ENCODE assay signal across 8 cellular contexts in the genomic region with DNA sequence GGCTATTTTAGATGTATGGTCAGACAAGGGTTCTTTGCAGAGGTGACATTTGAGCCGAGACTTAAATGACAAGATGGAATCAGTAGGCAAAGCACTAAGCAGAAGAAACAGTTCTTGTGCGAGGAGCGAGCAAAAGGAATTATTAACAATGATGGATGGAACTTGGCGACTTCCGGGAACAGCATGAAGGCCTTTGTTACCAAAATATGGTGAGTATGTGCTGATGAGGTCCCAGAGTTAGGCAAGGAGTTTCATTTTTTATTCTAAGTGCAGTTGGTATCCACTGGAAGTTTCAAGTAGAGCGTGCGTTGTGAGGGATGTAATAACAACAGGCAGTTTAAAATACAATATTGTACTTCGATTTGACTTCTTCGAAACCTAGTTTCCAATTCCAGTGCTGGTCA. TPM values are rescaled to one million over a fixed set of nuclear protein-coding genes. Genes with fewer than 3 reads are reported as not detected.
A peak's percentile ranks its signal among the peaks of the same experiment; 100 is the strongest.
DNase-seq lines count a peak whose midpoint lies in the region; ATAC-seq and TF ChIP-seq lines count a peak whose summit lies in the region.

No MANE protein-coding gene starts in this region.

- H3K36me3 ChIP-seq in ES-I3 (ENCODE audit: insufficient read depth, low read length) (no peaks in the 10 kb centered on the region), kidney epithelial cell (ENCODE audit: control insufficient read depth, insufficient read depth, low read length) (no peaks in the 10 kb centered on the region), suprapubic skin (no peaks in the 10 kb centered on the region)

- H3K9ac ChIP-seq in ES-I3 (ENCODE audit: low read depth, low read length), result peak overlapping the region; percentile 71

- no peak for TF ChIP-seq CTCF in kidney epithelial cell (IDR thresholded peaks at IDR 0.05; ENCODE audit: insufficient read depth, low read length, poor library complexity, severe bottlenecking)
- no peak for TF ChIP-seq CTCF in suprapubic skin (IDR thresholded peaks at IDR 0.05)

- H3K4me3 Mint-ChIP-seq in IgD-negative memory B cell, result peak overlapping the region; percentile 91 to 94 (median 94)
- peak overlapping the region; percentile 85 for H3K4me3 Mint-ChIP-seq in activated naive CD8-positive, alpha-beta T cell treated with anti-CD3 and anti-CD28 coated beads, Interleukin-2, amount 50 U/mL, for 24 hours

- H3K4me3 ChIP-seq in kidney epithelial cell (ENCODE audit: low read depth, low read length) (peak overlapping the region; percentile 86), suprapubic skin (peak overlapping the region; percentile 94)

- TF ChIP-seq POLR2A in suprapubic skin (IDR thresholded peaks at IDR 0.05), result no peak

- no peaks in the 10 kb centered on the region for H3K27me3 ChIP-seq in kidney epithelial cell (ENCODE audit: control insufficient read depth, insufficient read depth, low read length)
- H3K27me3 ChIP-seq in suprapubic skin, result no peaks in the 10 kb centered on the region

- H3K27ac ChIP-seq in suprapubic skin, result peak overlapping the region; percentile 94

- no peak for TF ChIP-seq EP300 in suprapubic skin (IDR thresholded peaks at IDR 0.05)

- no peaks in the 10 kb centered on the region for H3K9me3 Mint-ChIP-seq in IgD-negative memory B cell
- no peaks in the 10 kb centered on the region for H3K9me3 Mint-ChIP-seq in activated naive CD8-positive, alpha-beta T cell treated with anti-CD3 and anti-CD28 coated beads, Interleukin-2, amount 50 U/mL, for 24 hours

- H3K4me1 ChIP-seq in ES-I3 (ENCODE audit: insufficient read depth, low read length), result no peaks in the 10 kb centered on the region; the same call in 1 of the 2 replicates
- peaks cover 37% of the 10 kb centered on the region for H3K4me1 ChIP-seq in suprapubic skin

- no peak for DNase-seq in activated naive CD8-positive, alpha-beta T cell treated with anti-CD3 and anti-CD28 coated beads, Interleukin-2, amount 50 U/mL, for 24 hours
- DNase-seq in kidney epithelial cell (ENCODE audit: low read depth) (no peak), suprapubic skin (ENCODE audit: low spot score in 2 of 2) (no peak), NCI-H128 (lab: John Stamatoyannopoulos, UW; ENCODE audit: unreplicated experiment) (no peak)

- peak overlapping the region; percentile 97 to 99 (median 97) for H3K27ac Mint-ChIP-seq in IgD-negative memory B cell
- H3K27ac Mint-ChIP-seq in activated naive CD8-positive, alpha-beta T cell treated with anti-CD3 and anti-CD28 coated beads, Interleukin-2, amount 50 U/mL, for 24 hours, result peak overlapping the region; percentile 93

- peaks cover 39 to 58% (median 53%) of the 10 kb centered on the region in 3 donors for H3K4me1 Mint-ChIP-seq in IgD-negative memory B cell
- H3K4me1 Mint-ChIP-seq in activated naive CD8-positive, alpha-beta T cell treated with anti-CD3 and anti-CD28 coated beads, Interleukin-2, amount 50 U/mL, for 24 hours, result peaks cover 71% of the 10 kb centered on the region

- under 1% methylated on average over 9 of the region's 9 CpGs for WGBS in suprapubic skin

- ATAC-seq in activated naive CD8-positive, alpha-beta T cell treated with anti-CD3 and anti-CD28 coated beads, Interleukin-2, amount 50 U/mL, for 24 hours, result no peak
- ATAC-seq in esophagus mucosa (no peak), GM19452 (IDR thresholded peaks at IDR 0.05; ENCODE audit: unreplicated experiment) (no peak)

- no peaks in the 10 kb centered on the region for H3K36me3 Mint-ChIP-seq in IgD-negative memory B cell
- H3K36me3 Mint-ChIP-seq in activated naive CD8-positive, alpha-beta T cell treated with anti-CD3 and anti-CD28 coated beads, Interleukin-2, amount 50 U/mL, for 24 hours (ENCODE audit: low read depth), result peaks cover 4% of the 10 kb centered on the region

- H3K9me3 ChIP-seq in ES-I3 (ENCODE audit: control insufficient read depth, insufficient read depth, low read length) (no peaks in the 10 kb centered on the region), suprapubic skin (no peaks in the 10 kb centered on the region)

- H3K27me3 Mint-ChIP-seq in IgD-negative memory B cell, result no peaks in the 10 kb centered on the region
- peaks cover 2% of the 10 kb centered on the region for H3K27me3 Mint-ChIP-seq in activated naive CD8-positive, alpha-beta T cell treated with anti-CD3 and anti-CD28 coated beads, Interleukin-2, amount 50 U/mL, for 24 hours

RNA-seq across cellular contexts. Expression of a gene that starts 1.6 kb away (rescaled TPM):
- polyA plus RNA-seq in IgD-negative memory B cell, result 20.1 TPM
- total RNA-seq in kidney epithelial cell (24.6 and 25.5 TPM in 2 replicates), suprapubic skin (100 to 1,000 TPM in 1 of 4 donors, 10 to 100 TPM in 3; 43.7 to 107 (median 69.9) TPM), esophagus mucosa (23.6 TPM)

RNA-seq across cellular contexts. Expression of a gene that starts 58.0 kb away (rescaled TPM):
- 87.4 TPM for polyA plus RNA-seq in IgD-negative memory B cell
- total RNA-seq in kidney epithelial cell (19.1 and 19.2 TPM in 2 replicates), suprapubic skin (10 to 100 TPM in 2 of 4 donors, 1 to 10 TPM in 2; 9.0 to 14.0 (median 11.5) TPM), esophagus mucosa (1.3 TPM)
